Comparison of ENCODE assay signal across 3 cellular contexts in genomic region chrX:64642482-64642881, GRCh38.
TF ChIP-seq lines count a peak whose summit lies in the region.

No MANE protein-coding gene starts in this region.

TF ChIP-seq in liver, 16 proteins besides CTCF, POLR2A, EP300 and RAD21 (continued from another document):
- no peak for TF ChIP-seq MAX (IDR thresholded peaks at IDR 0.05)
- TF ChIP-seq RXRA (IDR thresholded peaks at IDR 0.05): no peak
- TF ChIP-seq ATF3 (IDR thresholded peaks at IDR 0.05): no peak
- no peak for TF ChIP-seq NR2F2 (IDR thresholded peaks at IDR 0.05)
- no peak for TF ChIP-seq HNF4A (conservative IDR thresholded peaks at IDR 0.05)
- TF ChIP-seq FOXA2 (IDR thresholded peaks at IDR 0.05): no peak
TF ChIP-seq in liver: peak in this region for 0.

TF ChIP-seq in HepG2, 621 proteins besides CTCF, POLR2A, EP300 and RAD21:
- TF ChIP-seq STAT6 (CRISPR knock-in tag; IDR thresholded peaks at IDR 0.05; ENCODE audit: borderline replicate concordance) (no peak), ZNF790 (CRISPR knock-in tag; IDR thresholded peaks at IDR 0.05; ENCODE audit: borderline replicate concordance) (no peak), ARID3A (IDR thresholded peaks at IDR 0.05; ENCODE audit: low read depth, low read length) (no peak), PHF8 (CRISPR knock-in tag; IDR thresholded peaks at IDR 0.05) (no peak), ZNF563 (CRISPR knock-in tag; IDR thresholded peaks at IDR 0.05) (no peak)

TF ChIP-seq in GM12878, 131 proteins besides CTCF, POLR2A, EP300 and RAD21 (continued from another document):
- TF ChIP-seq ZNF592 (IDR thresholded peaks at IDR 0.05): no peak
- no peak for TF ChIP-seq ZNF384 (IDR thresholded peaks at IDR 0.05; ENCODE audit: borderline replicate concordance, low read depth, low read length)
- no peak for TF ChIP-seq TCF12 (IDR thresholded peaks at IDR 0.05; ENCODE audit: low read depth, low read length)
- TF ChIP-seq PAX8 (IDR thresholded peaks at IDR 0.05): no peak
- no peak for TF ChIP-seq MTA3 (IDR thresholded peaks at IDR 0.05; ENCODE audit: borderline replicate concordance, low read length)
- TF ChIP-seq ZSCAN29 (IDR thresholded peaks at IDR 0.05): no peak
- TF ChIP-seq BCL3 (IDR thresholded peaks at IDR 0.05; ENCODE audit: borderline replicate concordance, insufficient read depth, low read depth, low read length, poor library complexity, severe bottlenecking): no peak
- no peak for TF ChIP-seq SIN3A (IDR thresholded peaks at IDR 0.05; ENCODE audit: low read depth, low read length)
- no peak for TF ChIP-seq KAT2A (conservative IDR thresholded peaks at IDR 0.05; ENCODE audit: control insufficient read depth, low read depth, low read length)
- TF ChIP-seq ZBED1 (IDR thresholded peaks at IDR 0.05; ENCODE audit: borderline replicate concordance): no peak
